Comparison of ENCODE assay signal across 8 cellular contexts in the genomic region with DNA sequence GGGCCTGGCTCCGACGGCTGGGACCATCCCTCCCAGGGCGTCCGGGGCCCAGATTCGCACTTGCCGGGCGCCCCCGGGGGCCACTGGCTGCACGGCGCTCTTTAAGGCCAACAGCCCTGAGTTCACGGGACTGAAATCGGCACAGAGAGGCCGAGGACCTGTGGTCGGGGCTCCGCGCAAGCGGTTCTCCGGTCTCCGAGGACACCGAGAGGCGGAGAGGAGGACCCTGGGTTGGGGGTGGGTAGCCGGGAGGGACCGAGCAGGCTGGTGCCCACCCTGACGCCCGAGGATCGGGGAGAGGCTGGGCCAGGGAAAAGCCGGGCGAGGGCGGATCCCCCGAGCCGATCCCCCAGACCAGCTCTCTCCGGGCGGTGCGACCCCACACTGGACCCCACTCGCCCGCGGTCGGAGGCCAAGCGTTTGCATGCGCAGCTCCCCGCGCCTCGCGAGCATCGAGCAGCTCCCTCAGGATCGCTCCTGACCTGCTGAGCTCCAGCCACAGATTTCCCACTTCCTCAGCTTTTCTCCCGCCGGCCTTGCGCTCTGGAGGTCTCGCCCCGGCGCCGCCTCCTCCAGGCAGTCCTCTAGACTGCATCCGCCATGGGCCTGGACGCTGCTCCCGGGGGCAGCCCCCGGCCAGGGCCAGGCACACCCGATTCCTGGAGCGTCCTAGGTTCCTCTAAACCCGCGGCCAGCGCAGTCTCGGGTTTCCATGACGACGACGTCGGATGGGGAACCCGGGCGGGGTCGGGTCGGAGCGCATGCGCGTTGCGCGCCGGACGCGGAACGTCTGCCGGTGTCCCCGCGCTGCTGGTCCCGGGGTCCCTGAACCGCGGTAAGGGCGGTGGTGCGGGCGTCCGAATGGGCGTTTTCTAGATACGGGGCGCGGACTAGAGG.
DNase-seq lines count a peak whose midpoint lies in the region; ATAC-seq and TF ChIP-seq lines count a peak whose summit lies in the region.

No MANE protein-coding gene starts in this region.

- H3K4me3 ChIP-seq in choroid plexus epithelial cell (ENCODE audit: low read depth, low read length), result peak overlapping the region; percentile 77

- TF ChIP-seq CTCF in GM10266 (IDR thresholded peaks at IDR 0.05; ENCODE audit: control insufficient read depth, insufficient read depth, low read depth, missing control alignments) (no peak), choroid plexus epithelial cell (conservative IDR thresholded peaks at IDR 0.05; ENCODE audit: low read depth, low read length) (no peak)

- no peaks in the 10 kb centered on the region for H3K27me3 ChIP-seq in layer of hippocampus (ENCODE audit: control insufficient read depth, insufficient read depth, low read length)

- DNase-seq in GM10266 (ENCODE audit: extremely low spot score) (peak; percentile 98), NCI-H2171 (lab: John Stamatoyannopoulos, UW) (peak; percentile 65), choroid plexus epithelial cell (ENCODE audit: low read depth) (peak; percentile 57)
- DNase-seq in activated CD4-positive, alpha-beta T cell treated with anti-CD3 and anti-CD28 coated beads for 24 hours (ENCODE audit: low read depth in 2 of 2), result peak; percentile 83 to 88
- DNase-seq in stimulated activated CD4-positive, alpha-beta T cell treated with anti-CD3 and anti-CD28 coated beads, Interleukin-15, amount 100 ng/mL, for 48 hours (ENCODE audit: low read depth in 2 of 2), result peak; percentile 77 to 86

- peak overlapping the region; percentile 62 for H3K27ac ChIP-seq in layer of hippocampus (ENCODE audit: low read depth, low read length)

- ATAC-seq in HG02759 (IDR thresholded peaks at IDR 0.05; ENCODE audit: unreplicated experiment) (peak; percentile 66), HG03097 (IDR thresholded peaks at IDR 0.05; ENCODE audit: low FRiP score, unreplicated experiment) (no peak)
